8 cellular contexts compared by ENCODE assay signal in genomic region chr18:35256947-35257346, GRCh38.
"Had no signal": no experiment of that assay in that cellular context is flagged by ENCODE, and none has a peak within 500 bp of the region (broad histone marks: within the 10 kb centered on the region; RNA-seq: fewer than 3 reads in every experiment).

No MANE protein-coding gene starts in this region.

- H3K9ac ChIP-seq: KMS-11 had no signal

- ATAC-seq: GM23338 had no signal

- FAIRE-seq: H1, H54, HTR-8/SVneo had no signal

- H2AFZ ChIP-seq: GM23338 had no signal

- H3K4me2 ChIP-seq: GM23338, KMS-11 had no signal

- H3K4me3 ChIP-seq: GM23338 had no signal

- H3K27ac ChIP-seq: KMS-11 had no signal

- DNase-seq: H9, HCEC 1CT, KBM-7 had no signal
